In genomic region chrX:49858341-49858740, GRCh38 we compare ENCODE assay signal across 1 cellular context.
TF ChIP-seq lines count a peak whose summit lies in the region.

No MANE protein-coding gene starts in this region.

TF ChIP-seq in HepG2, 621 proteins besides CTCF, POLR2A, EP300 and RAD21 (continued from another document):
- TF ChIP-seq ZFP36 (IDR thresholded peaks at IDR 0.05; ENCODE audit: borderline replicate concordance, low read depth, low read length, partially characterized antibody): no peak
- no peak for TF ChIP-seq PCBP1 (IDR thresholded peaks at IDR 0.05; ENCODE audit: borderline replicate concordance, low read depth, low read length)
